Comparison of ENCODE assay signal across 25 cellular contexts in genomic region chr3:5651351-5651750, GRCh38.
"Had no signal": no experiment of that assay in that cellular context is flagged by ENCODE, and none has a peak within 500 bp of the region (broad histone marks: within the 10 kb centered on the region; RNA-seq: fewer than 3 reads in every experiment).

No MANE protein-coding gene starts in this region.

- DNase-seq: stimulated activated CD4-positive, alpha-beta T cell treated with anti-CD3 and anti-CD28 coated beads, Interleukin-2, amount 100 ng/mL, for 48 hours; stimulated activated CD4-positive, alpha-beta T cell treated with anti-CD3 and anti-CD28 coated beads, Interleukin-4, amount 100 ng/mL, for 1 hour; stimulated activated CD4-positive, alpha-beta T cell treated with anti-CD3 and anti-CD28 coated beads, Interleukin-4, amount 100 ng/mL, for 24 hours; stimulated activated CD4-positive, alpha-beta T cell treated with anti-CD3 and anti-CD28 coated beads, Interleukin-4, amount 100 ng/mL, for 4 hours; stimulated activated CD8-positive, alpha-beta memory T cell treated with anti-CD3 and anti-CD28 coated beads, Interleukin-4, amount 100 ng/mL, for 48 hours; stimulated activated naive B cell treated with anti-CD40 and anti-IgM and Interleukin-4, amounts not matched to agents 10 μg/mL and 1 μg/mL and 100 μg/mL, for 72 hours; stimulated activated naive CD4-positive, alpha-beta T cell; stimulated activated naive CD4-positive, alpha-beta T cell treated with Interleukin-2 at 50 U/mL for 16 hours; stimulated activated naive CD8-positive, alpha-beta T cell treated with anti-CD3 and anti-CD28 coated beads, Interleukin-15, amount 100 ng/mL, for 72 hours; stimulated activated naive CD8-positive, alpha-beta T cell treated with anti-CD3 and anti-CD28 coated beads, Interleukin-15, Interleukin-2, amounts not matched to agents 100 U/mL and 50 U/mL, for 24 hours; stomach; substantia nigra; testis; thyroid gland; tibial artery; transverse colon; upper lobe of left lung; upper lobe of right lung; uterus had no signal

- H3K36me3 ChIP-seq: stomach, suprapubic skin, thoracic aorta, thyroid gland, tibial artery, tibial nerve, transverse colon, upper lobe of left lung, upper lobe of right lung, uterus, vagina had no signal

- H3K27ac ChIP-seq: stomach, suprapubic skin, testis, thoracic aorta, thyroid gland, tibial artery, tibial nerve, transverse colon, upper lobe of left lung, upper lobe of right lung, uterus, vagina had no signal

- H3K4me3 ChIP-seq: stomach, suprapubic skin, testis, thoracic aorta, thyroid gland, tibial artery, tibial nerve, transverse colon, upper lobe of left lung, upper lobe of right lung, uterus, vagina had no signal

- ATAC-seq: stimulated activated effector memory CD8-positive, alpha-beta T cell treated with anti-CD3 and anti-CD28 coated beads, Interleukin-12 subunit alpha, Interleukin-12 subunit beta, amount 100 ng/mL, for 72 hours; stimulated activated memory B cell treated with anti-CD40 and anti-IgM and Interleukin-4, amounts not matched to agents 10 μg/mL and 1 μg/mL and 100 μg/mL, for 72 hours; stimulated activated naive B cell treated with anti-CD40 and anti-IgM and Interleukin-4, amounts not matched to agents 10 μg/mL and 1 μg/mL and 100 μg/mL, for 72 hours; stimulated activated naive CD8-positive, alpha-beta T cell treated with anti-CD3 and anti-CD28 coated beads, Interleukin-15, amount 100 ng/mL, for 72 hours; stimulated activated naive CD8-positive, alpha-beta T cell treated with anti-CD3 and anti-CD28 coated beads, Interleukin-15, Interleukin-2, amounts not matched to agents 100 U/mL and 50 U/mL, for 24 hours; upper lobe of right lung had no signal

- H3K4me1 ChIP-seq: stomach, suprapubic skin, testis, thyroid gland, tibial artery, tibial nerve, transverse colon, upper lobe of left lung, upper lobe of right lung, uterus, vagina had no signal

- H3K27me3 ChIP-seq: stomach, suprapubic skin, testis, thyroid gland, tibial artery, tibial nerve, transverse colon, upper lobe of left lung, upper lobe of right lung, uterus, vagina had no signal

- H3K9me3 ChIP-seq: suprapubic skin, testis, thoracic aorta, thyroid gland, tibial artery, tibial nerve, transverse colon, upper lobe of left lung, upper lobe of right lung, uterus, vagina had no signal
